Comparison of ENCODE assay signal across 27 cellular contexts in genomic region chr2:25524507-25524906, GRCh38.
DNase-seq lines count a peak whose midpoint lies in the region; ATAC-seq and TF ChIP-seq lines count a peak whose summit lies in the region.
"Had no signal": no experiment of that assay in that cellular context is flagged by ENCODE, and none has a peak within 500 bp of the region (broad histone marks: within the 10 kb centered on the region; RNA-seq: fewer than 3 reads in every experiment).

No MANE protein-coding gene starts in this region.

- H3K4me3 ChIP-seq in osteoblast (ENCODE audit: insufficient read depth, low read length) (no peak overlapping the region), colonic mucosa (no peak overlapping the region)
- H3K4me3 ChIP-seq: esophagus squamous epithelium, hepatocyte, ovary, right atrium auricular region, tibial nerve had no signal

- H4K20me1 ChIP-seq in osteoblast (ENCODE audit: insufficient read depth, low read length), result no peaks in the 10 kb centered on the region

- H3K27ac ChIP-seq in osteoblast (ENCODE audit: low read depth, low read length), result no peak overlapping the region
- H3K27ac ChIP-seq in colonic mucosa, result no peak overlapping the region
- H3K27ac ChIP-seq: esophagus squamous epithelium, hepatocyte, ovary, right atrium auricular region, tibial nerve, WERI-Rb-1 had no signal

- ATAC-seq in GM19395 (IDR thresholded peaks at IDR 0.05; ENCODE audit: unreplicated experiment) (peak; percentile 53), GM19452 (IDR thresholded peaks at IDR 0.05; ENCODE audit: unreplicated experiment) (no peak)
- ATAC-seq: Panc1 had no signal

- no peak overlapping the region for H3K4me2 ChIP-seq in osteoblast (ENCODE audit: insufficient read depth, low read length)
- H3K4me2 ChIP-seq: hepatocyte had no signal

- H3K27ac Mint-ChIP-seq in activated CD4-positive, alpha-beta T cell treated with anti-CD3 and anti-CD28 coated beads, Interleukin-2, amount 10 ng/mL, durations not matched to agents 7 days and 5 days, result no peak overlapping the region
- H3K27ac Mint-ChIP-seq: activated naive CD8-positive, alpha-beta T cell treated with anti-CD3 and anti-CD28 coated beads for 36 hours; endodermal cell; nephron progenitor cell had no signal

- H3K4me1 Mint-ChIP-seq in activated CD4-positive, alpha-beta T cell treated with anti-CD3 and anti-CD28 coated beads, Interleukin-2, amount 10 ng/mL, durations not matched to agents 7 days and 5 days, result peaks cover 13% of the 10 kb centered on the region

- intact Hi-C loops in colonic mucosa (cut with DNase I), result loop anchor here (5.0 kb wide), 1 partner anchor 162 kb away; no protein-coding TSS in a partner anchor

- H3K27me3 Mint-ChIP-seq in activated CD4-positive, alpha-beta T cell treated with anti-CD3 and anti-CD28 coated beads, Interleukin-2, amount 10 ng/mL, durations not matched to agents 7 days and 5 days, result no peaks in the 10 kb centered on the region
- H3K27me3 Mint-ChIP-seq: activated naive CD8-positive, alpha-beta T cell treated with anti-CD3 and anti-CD28 coated beads for 36 hours; dendritic cell treated with granulocyte-macrophage colony-stimulating factor and Interleukin-4, amounts not matched to agents 40 ng/mL and 50 ng/mL, for 4 days had no signal

- TF ChIP-seq CTCF in osteoblast (IDR thresholded peaks at IDR 0.05; ENCODE audit: extremely low read depth, low read depth, low read length) (no peak), colonic mucosa (IDR thresholded peaks at IDR 0.05) (no peak)

- DNase-seq in NCI-H748 (lab: John Stamatoyannopoulos, UW; ENCODE audit: unreplicated experiment) (peak; percentile 16), NCI-H748 treated with DMSO at 0.1 percent for 48 hours (lab: John Stamatoyannopoulos, UW) (no peak), NCI-H146 (lab: John Stamatoyannopoulos, UW) (peak; percentile 28), osteoblast (ENCODE audit: insufficient read length, low spot score, missing footprints) (peak; percentile 49), colonic mucosa (no peak)
- DNase-seq in activated CD4-positive, alpha-beta T cell treated with anti-CD3 and anti-CD28 coated beads, Interleukin-2, amount 10 ng/mL, durations not matched to agents 7 days and 5 days, result no peak
- DNase-seq: 8988T; activated naive CD8-positive, alpha-beta T cell treated with anti-CD3 and anti-CD28 coated beads for 36 hours; endodermal cell; esophagus squamous epithelium; foreskin melanocyte; NCI-H1436; NCI-H2107; nephron progenitor cell; NK-92 treated with Interleukin-12 subunit alpha and Interleukin-12 subunit beta, amount 100 ng/mL, for 24 hours; ovary; SHP77 treated with DMSO at 0.1 percent for 48 hours; stimulated activated CD4-positive, alpha-beta T cell treated with anti-CD3 and anti-CD28 coated beads, Interleukin-2, amount 100 ng/mL, for 24 hours; T-helper 9 cell; WERI-Rb-1 had no signal

- no peaks in the 10 kb centered on the region for H3K27me3 ChIP-seq in osteoblast (ENCODE audit: insufficient read depth, low read length)
- no peaks in the 10 kb centered on the region for H3K27me3 ChIP-seq in colonic mucosa
- H3K27me3 ChIP-seq: esophagus squamous epithelium, hepatocyte, ovary, right atrium auricular region, tibial nerve had no signal

- CTCF ChIA-PET in activated CD4-positive, alpha-beta T cell treated with anti-CD3 and anti-CD28 coated beads, Interleukin-2, amount 10 ng/mL, durations not matched to agents 7 days and 5 days (lab: Charles Lee), result interaction anchor here (1.4 kb wide), 1 partner anchor 148 kb away, joined by 4 read pairs; no protein-coding TSS in a partner anchor

- H3K9me3 ChIP-seq in osteoblast (ENCODE audit: low read depth, low read length), result no peaks in the 10 kb centered on the region
- H3K9me3 ChIP-seq in colonic mucosa, result no peaks in the 10 kb centered on the region
- H3K9me3 ChIP-seq: esophagus squamous epithelium, ovary, right atrium auricular region, tibial nerve had no signal

- POLR2A ChIA-PET in activated CD4-positive, alpha-beta T cell treated with anti-CD3 and anti-CD28 coated beads, Interleukin-2, amount 10 ng/mL, durations not matched to agents 7 days and 5 days (lab: Charles Lee), result no interaction called here

- no peak overlapping the region for H3K4me3 Mint-ChIP-seq in activated CD4-positive, alpha-beta T cell treated with anti-CD3 and anti-CD28 coated beads, Interleukin-2, amount 10 ng/mL, durations not matched to agents 7 days and 5 days
- H3K4me3 Mint-ChIP-seq: activated naive CD8-positive, alpha-beta T cell treated with anti-CD3 and anti-CD28 coated beads for 36 hours; dendritic cell treated with granulocyte-macrophage colony-stimulating factor and Interleukin-4, amounts not matched to agents 40 ng/mL and 50 ng/mL, for 4 days; endodermal cell; nephron progenitor cell had no signal

- no peaks in the 10 kb centered on the region for H3K79me2 ChIP-seq in osteoblast (ENCODE audit: insufficient read depth, low read length)
- H3K79me2 ChIP-seq: hepatocyte had no signal

- H3K4me1 ChIP-seq in osteoblast (ENCODE audit: insufficient read depth, low read length) (peaks cover 22% of the 10 kb centered on the region), colonic mucosa (no peaks in the 10 kb centered on the region)
- H3K4me1 ChIP-seq: right atrium auricular region had no signal

- no peak overlapping the region for H2AFZ ChIP-seq in osteoblast (ENCODE audit: low read length)
- H2AFZ ChIP-seq: hepatocyte had no signal

- H3K36me3 ChIP-seq in osteoblast (ENCODE audit: insufficient read depth, low read length) (no peaks in the 10 kb centered on the region), colonic mucosa (no peaks in the 10 kb centered on the region)
- H3K36me3 ChIP-seq: esophagus squamous epithelium, ovary, right atrium auricular region, tibial nerve, WERI-Rb-1 had no signal

- H3K36me3 Mint-ChIP-seq in activated CD4-positive, alpha-beta T cell treated with anti-CD3 and anti-CD28 coated beads, Interleukin-2, amount 10 ng/mL, durations not matched to agents 7 days and 5 days (ENCODE audit: low read depth), result peaks cover 4% of the 10 kb centered on the region
- H3K36me3 Mint-ChIP-seq: activated naive CD8-positive, alpha-beta T cell treated with anti-CD3 and anti-CD28 coated beads for 36 hours had no signal

- no peak overlapping the region for H3K9ac ChIP-seq in colonic mucosa (ENCODE audit: low read depth in 2 of 2, low read length in 2 of 2)

- H3K9me3 Mint-ChIP-seq in activated CD4-positive, alpha-beta T cell treated with anti-CD3 and anti-CD28 coated beads, Interleukin-2, amount 10 ng/mL, durations not matched to agents 7 days and 5 days, result no peaks in the 10 kb centered on the region
- H3K9me3 Mint-ChIP-seq: activated naive CD8-positive, alpha-beta T cell treated with anti-CD3 and anti-CD28 coated beads for 36 hours; dendritic cell treated with granulocyte-macrophage colony-stimulating factor and Interleukin-4, amounts not matched to agents 40 ng/mL and 50 ng/mL, for 4 days; endodermal cell; nephron progenitor cell had no signal

Comparison
In these comparisons a context has a peak if more than half of its experiments do, and no peak if none do; other contexts are left out.
1. DNase-seq: peak in NCI-H748 (single experiment), NCI-H146 (single experiment) and osteoblast (single experiment); none in NCI-H748 treated with DMSO at 0.1 percent for 48 hours (single experiment), colonic mucosa (single experiment) and activated CD4-positive, alpha-beta T cell treated with anti-CD3 and anti-CD28 coated beads, Interleukin-2, amount 10 ng/mL, durations not matched to agents 7 days and 5 days (single experiment).